ENCODE assay signal across 9 cellular contexts in the genomic region with DNA sequence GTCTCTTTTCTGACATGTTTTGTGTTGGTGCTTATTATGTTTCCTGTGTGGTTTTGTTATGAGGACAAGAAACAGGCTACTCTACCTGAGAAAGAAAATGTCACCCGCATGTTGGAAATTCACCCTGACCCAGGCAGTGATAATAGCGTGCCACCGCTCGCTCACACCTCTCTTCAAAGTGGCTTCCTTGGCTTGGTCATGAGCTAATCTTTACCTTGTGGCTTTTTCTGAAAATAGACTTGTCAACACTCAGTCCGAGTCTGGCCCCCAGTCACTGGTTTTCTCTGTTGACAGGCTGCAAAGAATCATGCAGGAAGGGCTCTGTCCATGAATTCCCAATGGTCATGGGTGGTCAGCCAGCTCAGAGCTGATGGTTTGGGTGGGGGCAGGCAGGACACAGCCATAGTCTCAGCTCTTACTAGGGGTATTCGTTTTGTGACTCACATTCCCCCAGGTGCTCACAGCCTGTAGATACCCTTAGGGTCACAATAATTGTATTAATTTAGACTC.
DNase-seq lines count a peak whose midpoint lies in the region; ATAC-seq, FAIRE-seq and TF ChIP-seq lines count a peak whose summit lies in the region.
"Had no signal": no experiment of that assay in that cellular context is flagged by ENCODE, and none has a peak within 500 bp of the region (broad histone marks: within the 10 kb centered on the region; RNA-seq: fewer than 3 reads in every experiment).

No MANE protein-coding gene starts in this region.

- H4K8ac ChIP-seq in H1 (ENCODE audit: extremely low read depth, insufficient read depth, low read length), result no peak overlapping the region

- no peak overlapping the region for H3K18ac ChIP-seq in H1 (ENCODE audit: extremely low read depth, low read length)

- no peak overlapping the region for H3K4ac ChIP-seq in H1 (replicated peaks; ENCODE audit: insufficient read length, low read depth, low read length)

- no peak overlapping the region for H2BK120ac ChIP-seq in H1 (replicated peaks; ENCODE audit: low read depth, low read length)

- no peaks in the 10 kb centered on the region for H3K79me1 ChIP-seq in H1 (ENCODE audit: low read depth, low read length)

- DNase-seq in GM12865 (ENCODE audit: low read depth) (peak; percentile 95), H1 (ENCODE audit: low read depth in 1 of 2, low spot score in 2 of 2) (no peak), testis (no peak), NAMALWA (ENCODE audit: low spot score) (no peak), mammary epithelial cell (no peak)
- no peak for DNase-seq in effector memory CD4-positive, alpha-beta T cell

- H3K36me3 ChIP-seq in H1 (ENCODE audit: control insufficient read depth in 2 of 4, insufficient read depth in 4 of 4, low read length in 3 of 4) (no peaks in the 10 kb centered on the region), testis (ENCODE audit: low read depth, missing control alignments) (no peaks in the 10 kb centered on the region), mammary epithelial cell (ENCODE audit: insufficient read depth, low read length) (no peaks in the 10 kb centered on the region)
- peaks cover 3% of the 10 kb centered on the region for H3K36me3 ChIP-seq in effector memory CD4-positive, alpha-beta T cell (ENCODE audit: control insufficient read depth, insufficient read depth, low read length)

- H4K20me1 ChIP-seq in H1 (replicated peaks in 1 of 2; ENCODE audit: control insufficient read depth in 1 of 2, insufficient read depth in 2 of 2, low read length in 2 of 2) (peaks cover 0 to 1% of the 10 kb centered on the region in 2 experiments), mammary epithelial cell (ENCODE audit: insufficient read depth, low read length) (no peaks in the 10 kb centered on the region)

- H4K5ac ChIP-seq in H1 (ENCODE audit: insufficient read length, low read depth, low read length), result no peak overlapping the region

- no peak overlapping the region for H2BK15ac ChIP-seq in H1 (ENCODE audit: low read length)

- 0 out of 2 replicates have a peak overlapping the region, but pooled peaks have one; percentile 60 for H2AK5ac ChIP-seq in H1 (ENCODE audit: low read depth, low read length)

- no peak overlapping the region for H3K56ac ChIP-seq in H1 (replicated peaks; ENCODE audit: insufficient read length, low read depth, low read length)

- BruUV-seq in mammary epithelial cell (replicated peaks; lab: Mats Ljungman, UMichigan), result no TSS peak

- no peaks in the 10 kb centered on the region for H3K27me3 ChIP-seq in H1 (replicated peaks in 1 of 4; ENCODE audit: control insufficient read depth in 3 of 4, extremely low read depth in 1 of 4, insufficient read depth in 3 of 4, low read length in 3 of 4)
- H3K27me3 ChIP-seq in effector memory CD4-positive, alpha-beta T cell (replicated peaks; ENCODE audit: control insufficient read depth, insufficient read depth, low read length, poor library complexity, severe bottlenecking), result no peaks in the 10 kb centered on the region
- H3K27me3 ChIP-seq in testis, result no peaks in the 10 kb centered on the region
- no peaks in the 10 kb centered on the region for H3K27me3 ChIP-seq in mammary epithelial cell (ENCODE audit: insufficient read depth, low read length)
- H3K27me3 ChIP-seq: SJSA1 had no signal

- no peak overlapping the region for H3K23ac ChIP-seq in H1 (ENCODE audit: insufficient read length)

- H3K9ac ChIP-seq in H1 (replicated peaks in 1 of 4; ENCODE audit: extremely low read depth in 1 of 4, low read depth in 3 of 4, low read length in 3 of 4) (no peak overlapping the region), mammary epithelial cell (ENCODE audit: insufficient read depth, low read length) (no peak overlapping the region)

- POLR2A ChIA-PET in H1 (lab: Charles Lee; ENCODE audit: partially characterized antibody), result interaction anchor here (0.6 kb wide), 1 partner anchor 15 kb away, joined by 3 read pairs; no protein-coding TSS in a partner anchor

- 0 out of 2 replicates have a peak overlapping the region, but pooled peaks have one; percentile 36 for H2BK5ac ChIP-seq in H1 (ENCODE audit: low read depth, low read length)

- no peak for TF ChIP-seq RAD21 in H1 (IDR thresholded peaks at IDR 0.05 in 1 of 2, conservative IDR thresholded peaks at IDR 0.05 in 1 of 2; ENCODE audit: low read depth in 2 of 2, low read length in 2 of 2)

- no peak for TF ChIP-seq EP300 in H1 (IDR thresholded peaks at IDR 0.05; ENCODE audit: borderline replicate concordance in 1 of 2, low read depth in 2 of 2, low read length in 2 of 2)

- H2BK20ac ChIP-seq in H1 (ENCODE audit: low read length), result no peak overlapping the region

- H3K4me2 ChIP-seq in H1 (ENCODE audit: insufficient read depth in 1 of 2, low read depth in 2 of 2, low read length in 2 of 2), result no peak overlapping the region
- H3K4me2 ChIP-seq in mammary epithelial cell (ENCODE audit: insufficient read depth, low read depth, low read length), result no peak overlapping the region

- H2AFZ ChIP-seq in H1 (ENCODE audit: low read length), result no peak overlapping the region
- H2AFZ ChIP-seq in mammary epithelial cell (ENCODE audit: low read depth, low read length), result no peak overlapping the region

- 0 out of 2 replicates have a peak overlapping the region, but pooled peaks have one; percentile 61 for H2BK12ac ChIP-seq in H1 (ENCODE audit: low read depth, low read length)

- no peaks in the 10 kb centered on the region for H3K9me3 ChIP-seq in H1 (ENCODE audit: insufficient read depth in 2 of 2, low read depth in 1 of 2, low read length in 1 of 2)
- no peaks in the 10 kb centered on the region for H3K9me3 ChIP-seq in effector memory CD4-positive, alpha-beta T cell (ENCODE audit: control insufficient read depth, low read length)
- no peaks in the 10 kb centered on the region for H3K9me3 ChIP-seq in testis
- no peaks in the 10 kb centered on the region for H3K9me3 ChIP-seq in mammary epithelial cell (replicated peaks; ENCODE audit: insufficient read depth, low read length)
- H3K9me3 ChIP-seq: SJSA1 had no signal

- no peak overlapping the region for H3K27ac ChIP-seq in H1 (ENCODE audit: low read depth, low read length)
- no peak overlapping the region for H3K27ac ChIP-seq in effector memory CD4-positive, alpha-beta T cell (ENCODE audit: insufficient read depth, low read length, poor library complexity, severe bottlenecking)
- no peak overlapping the region for H3K27ac ChIP-seq in testis
- H3K27ac ChIP-seq in mammary epithelial cell (ENCODE audit: insufficient read depth, low read depth, low read length), result no peak overlapping the region
- H3K27ac ChIP-seq: SJSA1 had no signal

- WGBS in H1 (ENCODE audit: extremely low coverage in 1 of 2, insufficient coverage in 1 of 2, insufficient read length in 1 of 2, insufficient replicate concordance in 2 of 2, low coverage in 1 of 2, low lambda C conversion rate in 2 of 2, missing lambda C conversion rate in 1 of 2), 2 experiments, result 91% methylated on average over 6 of the region's 6 CpGs; no CpG with 5 or more reads in 1 of the 2 experiments
- whole genome bisulfite sequencing in testis, 2 donors, result 84 to 90% methylated on average over 6 of the region's 6 CpGs
- 82% methylated on average over 6 of the region's 6 CpGs for WGBS in mammary epithelial cell (ENCODE audit: low coverage, missing lambda C conversion rate)

- in situ Hi-C loops in mammary epithelial cell (cut with MboI; ENCODE audit: low sequenced_read_pairs in 2 of 2), result loop anchor here in 1 of 2 donors (10.0 kb wide), 1 partner anchor 191 kb away; no protein-coding TSS in a partner anchor

- CTCF ChIA-PET in H1 (lab: Charles Lee; ENCODE audit: partially characterized antibody), result interaction anchor here (0.6 to 4.1 kb wide), 13 partner anchors 8 to 513 kb away, joined by 3 to 37 read pairs (median 6); no protein-coding TSS in a partner anchor
- CTCF ChIA-PET in mammary epithelial cell (lab: Charles Lee; ENCODE audit: low non-redundant PET), result no interaction called here

- dilution Hi-C loops in mammary epithelial cell (cut with HindIII; ENCODE audit: low sequenced_read_pairs), result no loop called here

- H4K91ac ChIP-seq in H1 (replicated peaks; ENCODE audit: insufficient read length, low read length), result no peak overlapping the region

- no peaks in the 10 kb centered on the region for H3K79me2 ChIP-seq in H1 (ENCODE audit: control insufficient read depth in 1 of 2, insufficient read depth in 2 of 2, low read length in 2 of 2)
- no peaks in the 10 kb centered on the region for H3K79me2 ChIP-seq in mammary epithelial cell (ENCODE audit: insufficient read depth, low read length)

- peaks cover 10 to 32% (median 16%) of the 10 kb centered on the region in 4 experiments for H3K4me1 ChIP-seq in H1 (replicated peaks in 1 of 4; ENCODE audit: control insufficient read depth in 3 of 4, insufficient read depth in 4 of 4, low read length in 3 of 4)
- no peaks in the 10 kb centered on the region for H3K4me1 ChIP-seq in effector memory CD4-positive, alpha-beta T cell (ENCODE audit: control insufficient read depth, insufficient read depth, low read length, poor library complexity, severe bottlenecking)
- H3K4me1 ChIP-seq in testis, result peaks cover 4% of the 10 kb centered on the region
- H3K4me1 ChIP-seq in mammary epithelial cell (ENCODE audit: insufficient read depth, low read length), result peaks cover 17% of the 10 kb centered on the region

- TF ChIP-seq POLR2A in H1 (IDR thresholded peaks at IDR 0.05; ENCODE audit: control extremely low read depth in 1 of 2, low read depth in 2 of 2, low read length in 2 of 2) (no peak), testis (IDR thresholded peaks at IDR 0.05) (no peak)

- no peak for TF ChIP-seq CTCF in GM12865 (IDR thresholded peaks at IDR 0.05; ENCODE audit: insufficient read depth, low read depth, low read length, missing control alignments)
- no peak for TF ChIP-seq CTCF in H1 (IDR thresholded peaks at IDR 0.05; ENCODE audit: control extremely low read depth in 1 of 3, insufficient read depth in 1 of 3, low read depth in 1 of 3, low read length in 3 of 3)
- no peak for TF ChIP-seq CTCF in testis (IDR thresholded peaks at IDR 0.05)
- no peak for TF ChIP-seq CTCF in mammary epithelial cell (conservative IDR thresholded peaks at IDR 0.05 in 1 of 2, IDR thresholded peaks at IDR 0.05 in 1 of 2; ENCODE audit: extremely low read depth in 1 of 2, insufficient read depth in 1 of 2, low read depth in 1 of 2, low read length in 2 of 2)

- H3K23me2 ChIP-seq in H1 (ENCODE audit: low read depth, low read length), result no peaks in the 10 kb centered on the region

- ATAC-seq in GM19395 (IDR thresholded peaks at IDR 0.05; ENCODE audit: unreplicated experiment), result peak; percentile 81
- ATAC-seq in HG03196 (IDR thresholded peaks at IDR 0.05; ENCODE audit: unreplicated experiment), result peak; percentile 76

- no peak for FAIRE-seq in H1 (lab: Jason Lieb, UNC)

- intact Hi-C loops in testis (cut with DNase I; ENCODE audit: low total_unique reads), result loop anchor here (10.0 kb wide), 2 partner anchors 201 to 581 kb away; no protein-coding TSS in a partner anchor
- intact Hi-C loops in mammary epithelial cell (cut with micrococcal nuclease), result no loop called here

- H3K4me3 ChIP-seq in GM12865 (ENCODE audit: low read depth, low read length), result no peak overlapping the region
- no peak overlapping the region for H3K4me3 ChIP-seq in H1 (ENCODE audit: extremely low read depth in 1 of 4, insufficient read depth in 2 of 4, low read depth in 3 of 4, low read length in 4 of 4)
- H3K4me3 ChIP-seq in effector memory CD4-positive, alpha-beta T cell (ENCODE audit: insufficient read depth, low read depth, low read length, poor library complexity, severe bottlenecking), result no peak overlapping the region
- no peak overlapping the region for H3K4me3 ChIP-seq in testis
- no peak overlapping the region for H3K4me3 ChIP-seq in mammary epithelial cell (replicated peaks in 1 of 3; ENCODE audit: insufficient read depth in 1 of 3, low read depth in 2 of 3, low read length in 3 of 3)
- H3K4me3 ChIP-seq: SJSA1 had no signal

- no peak overlapping the region for H3K14ac ChIP-seq in H1 (ENCODE audit: insufficient read length)
